Comparison of ENCODE assay signal across 9 cellular contexts in the genomic region with DNA sequence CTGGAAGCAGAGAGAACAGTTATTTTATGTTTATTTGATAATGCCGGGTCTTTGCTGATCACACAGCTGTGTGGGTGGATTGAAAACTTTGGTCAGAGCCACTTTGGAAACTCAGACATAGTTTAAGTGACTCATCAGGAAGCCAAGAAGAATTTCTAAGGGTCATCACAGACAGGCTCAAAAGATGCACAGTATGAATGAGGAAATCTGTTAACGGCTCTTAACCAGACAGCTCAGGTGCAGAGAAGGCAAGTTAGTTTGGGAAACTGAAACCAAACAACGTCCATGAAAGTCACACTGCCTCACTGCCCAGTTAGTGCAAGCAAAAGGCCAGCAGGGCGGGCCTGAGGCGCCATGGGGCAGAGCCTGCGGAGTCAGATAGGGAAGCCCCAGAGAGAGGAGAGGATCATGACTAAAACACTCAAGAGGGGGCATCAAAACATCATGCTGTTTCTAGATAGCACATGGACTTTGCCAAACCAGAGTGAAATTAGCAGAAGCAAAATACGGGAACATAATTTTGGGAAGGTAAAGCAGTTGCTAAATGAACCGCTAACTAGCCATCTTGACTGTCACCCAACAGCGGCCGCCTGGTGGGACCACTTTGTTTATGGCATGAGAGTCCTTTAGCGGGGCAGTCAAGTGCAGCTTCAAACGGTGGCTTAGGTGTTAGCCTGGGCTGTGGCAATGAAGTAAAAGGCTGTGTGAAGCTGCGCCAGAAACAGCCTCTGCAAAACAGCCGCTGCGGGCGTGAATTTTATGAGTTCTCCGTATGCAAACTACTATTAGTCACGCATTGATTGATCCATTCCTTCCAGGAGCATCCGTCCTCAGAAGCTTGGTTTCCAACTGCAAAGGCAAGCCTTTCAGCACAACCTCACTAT.
DNase-seq lines count a peak whose midpoint lies in the region; ATAC-seq, FAIRE-seq and TF ChIP-seq lines count a peak whose summit lies in the region.
"Had no signal": no experiment of that assay in that cellular context is flagged by ENCODE, and none has a peak within 500 bp of the region (broad histone marks: within the 10 kb centered on the region; RNA-seq: fewer than 3 reads in every experiment).

No MANE protein-coding gene starts in this region.

- H2AFZ ChIP-seq in osteoblast (ENCODE audit: low read length) = peak overlapping the region; percentile 71

- H3K79me2 ChIP-seq in osteoblast (ENCODE audit: insufficient read depth, low read length) = peaks cover 25% of the 10 kb centered on the region

- TF ChIP-seq EP300 in suprapubic skin (IDR thresholded peaks at IDR 0.05) = no peak

- H3K4me1 Mint-ChIP-seq in central memory CD8-positive, alpha-beta T cell = peaks cover 12% of the 10 kb centered on the region

- H3K27me3 ChIP-seq in osteoblast (ENCODE audit: insufficient read depth, low read length) (no peaks in the 10 kb centered on the region), suprapubic skin (no peaks in the 10 kb centered on the region)

- H3K27me3 Mint-ChIP-seq in central memory CD8-positive, alpha-beta T cell = no peaks in the 10 kb centered on the region

- no peaks in the 10 kb centered on the region for H3K9me3 Mint-ChIP-seq in central memory CD8-positive, alpha-beta T cell
- H3K9me3 Mint-ChIP-seq: neural crest cell had no signal

- DNase-seq in GM19239 (ENCODE audit: insufficient read length, low spot score) (no peak), NCI-H526 (lab: John Stamatoyannopoulos, UW) (peak; percentile 62 to 87), osteoblast (ENCODE audit: insufficient read length, low spot score, missing footprints) (no peak), suprapubic skin (ENCODE audit: low spot score in 2 of 2) (no peak), NCI-H2029 (lab: John Stamatoyannopoulos, UW) (no peak)
- DNase-seq in central memory CD8-positive, alpha-beta T cell (ENCODE audit: low spot score in 2 of 2) = no peak

- H3K27ac ChIP-seq in osteoblast (ENCODE audit: low read depth, low read length) (peak overlapping the region; percentile 78), suprapubic skin (no peak overlapping the region)

- no peak for ATAC-seq in central memory CD8-positive, alpha-beta T cell (replicated peaks; ENCODE audit: extremely low read depth, poor library complexity, severe bottlenecking)
- ATAC-seq in HG03159 (IDR thresholded peaks at IDR 0.05; ENCODE audit: unreplicated experiment) (no peak), HG03571 (IDR thresholded peaks at IDR 0.05; ENCODE audit: unreplicated experiment) (no peak)

- TF ChIP-seq POLR2A in suprapubic skin (IDR thresholded peaks at IDR 0.05) = no peak

- TF ChIP-seq CTCF in osteoblast (IDR thresholded peaks at IDR 0.05; ENCODE audit: extremely low read depth, low read depth, low read length) = peak; percentile 4
- no peak for TF ChIP-seq CTCF in suprapubic skin (IDR thresholded peaks at IDR 0.05)

- no peaks in the 10 kb centered on the region for H3K36me3 ChIP-seq in osteoblast (ENCODE audit: insufficient read depth, low read length)
- H3K36me3 ChIP-seq in suprapubic skin = no peaks in the 10 kb centered on the region

- no peak overlapping the region for H3K27ac Mint-ChIP-seq in central memory CD8-positive, alpha-beta T cell (ENCODE audit: low read depth)

- WGBS in suprapubic skin = 85% methylated on average over 19 of the region's 19 CpGs

- H3K36me3 Mint-ChIP-seq in central memory CD8-positive, alpha-beta T cell (ENCODE audit: insufficient read depth) = no peaks in the 10 kb centered on the region

- peak overlapping the region; percentile 18 for H3K4me3 Mint-ChIP-seq in central memory CD8-positive, alpha-beta T cell
- H3K4me3 Mint-ChIP-seq: neural crest cell had no signal

- peak overlapping the region; percentile 80 for H3K4me2 ChIP-seq in osteoblast (ENCODE audit: insufficient read depth, low read length)

- H3K9me3 ChIP-seq in osteoblast (ENCODE audit: low read depth, low read length) (no peaks in the 10 kb centered on the region), suprapubic skin (no peaks in the 10 kb centered on the region)

- no peaks in the 10 kb centered on the region for H4K20me1 ChIP-seq in osteoblast (ENCODE audit: insufficient read depth, low read length)

- H3K4me1 ChIP-seq in osteoblast (ENCODE audit: insufficient read depth, low read length) (peaks cover 48% of the 10 kb centered on the region), suprapubic skin (peaks cover 20% of the 10 kb centered on the region)

- H3K4me3 ChIP-seq in osteoblast (ENCODE audit: insufficient read depth, low read length) (peak overlapping the region; percentile 57), suprapubic skin (no peak overlapping the region)

- FAIRE-seq in GM19239 (lab: Jason Lieb, UNC) = peak; percentile 42

Comparison
In these comparisons a context has a peak if more than half of its experiments do, and no peak if none do; other contexts are left out.
1. DNase-seq: peak in NCI-H526 (2 of 2); none in GM19239 (single experiment), central memory CD8-positive, alpha-beta T cell (0 of 2), osteoblast (single experiment), suprapubic skin (0 of 2) and NCI-H2029 (single experiment).